15 cellular contexts compared by ENCODE assay signal in genomic region chr12:30990776-30991175, GRCh38.
DNase-seq lines count a peak whose midpoint lies in the region; ATAC-seq and TF ChIP-seq lines count a peak whose summit lies in the region.
"Had no signal": no experiment of that assay in that cellular context is flagged by ENCODE, and none has a peak within 500 bp of the region (broad histone marks: within the 10 kb centered on the region; RNA-seq: fewer than 3 reads in every experiment).

No MANE protein-coding gene starts in this region.

- H2AK9ac ChIP-seq in IMR-90 (replicated peaks; ENCODE audit: low read depth, low read length, poor library complexity), result peak overlapping the region; percentile 48

- intact Hi-C loops in IMR-90 (cut with micrococcal nuclease), result no loop called here

- no peaks in the 10 kb centered on the region for H4K20me1 ChIP-seq in IMR-90 (ENCODE audit: insufficient read depth, low read length)

- no peak for ATAC-seq in IMR-90 (ENCODE audit: low read depth)
- ATAC-seq in GM19023 (IDR thresholded peaks at IDR 0.05; ENCODE audit: unreplicated experiment), result no peak
- ATAC-seq in GM18502 (IDR thresholded peaks at IDR 0.05; ENCODE audit: poor library complexity, unreplicated experiment), result no peak
- ATAC-seq: CD8-positive, alpha-beta T cell had no signal

- H3K79me2 ChIP-seq in parathyroid adenoma, result no peaks in the 10 kb centered on the region

- TF ChIP-seq CTCF in IMR-90 (conservative IDR thresholded peaks at IDR 0.05; ENCODE audit: low read depth, low read length), result no peak
- TF ChIP-seq CTCF in WERI-Rb-1 (IDR thresholded peaks at IDR 0.05; ENCODE audit: low read depth, low read length), result no peak
- TF ChIP-seq CTCF in parathyroid adenoma (IDR thresholded peaks at IDR 0.05), result no peak

- H2AK5ac ChIP-seq in IMR-90 (ENCODE audit: low read depth, low read length), result no peak overlapping the region

- no peak overlapping the region for H3K14ac ChIP-seq in IMR-90 (replicated peaks; ENCODE audit: low read depth, low read length)

- no peak overlapping the region for H3K4ac ChIP-seq in IMR-90 (ENCODE audit: low read depth, low read length)

- H2AFZ ChIP-seq in IMR-90 (replicated peaks; ENCODE audit: low read length, poor library complexity), result no peak overlapping the region
- peak overlapping the region; percentile 80 for H2AFZ ChIP-seq in parathyroid adenoma
- H2AFZ ChIP-seq: GM23248 had no signal

- in situ Hi-C loops in IMR-90 (cut with MboI; ENCODE audit: low sequenced_read_pairs), result no loop called here

- 100% methylated on average over 2 of the region's 3 CpGs; no CpG with 5 or more reads in 1 of the 2 experiments for WGBS in IMR-90 (ENCODE audit: extremely low coverage in 2 of 2, insufficient read length in 1 of 2), 2 experiments

- POLR2A ChIA-PET in IMR-90 (lab: Charles Lee; ENCODE audit: unreplicated experiment), result no interaction called here

- H3K4me1 ChIP-seq in IMR-90 (ENCODE audit: control insufficient read depth, insufficient read depth, low read length), result peaks cover under 1% of the 10 kb centered on the region; the same call in 1 of the 2 replicates
- H3K4me1 ChIP-seq in parathyroid adenoma, result peaks cover 31% of the 10 kb centered on the region

- H3K18ac ChIP-seq in IMR-90 (ENCODE audit: low read depth, low read length), result no peak overlapping the region

- no peak overlapping the region for H2BK20ac ChIP-seq in IMR-90 (ENCODE audit: low read depth, low read length)

- H3K9ac ChIP-seq in IMR-90 (ENCODE audit: low read depth, low read length) (no peak overlapping the region), parathyroid adenoma (no peak overlapping the region)
- H3K9ac ChIP-seq: GM23248 had no signal

- H3K27ac ChIP-seq in IMR-90 (ENCODE audit: insufficient read depth, low read length) (no peak overlapping the region), WERI-Rb-1 (peak overlapping the region; percentile 80), parathyroid adenoma (peak overlapping the region; percentile 73)
- H3K27ac ChIP-seq: GM23248 had no signal

- H3K4me2 ChIP-seq in IMR-90 (ENCODE audit: low read depth, low read length) (no peak overlapping the region), parathyroid adenoma (ENCODE audit: low read length) (no peak overlapping the region)

- no peak overlapping the region for H2BK120ac ChIP-seq in IMR-90 (ENCODE audit: low read depth, low read length)

- H3K27me3 ChIP-seq in IMR-90 (ENCODE audit: control insufficient read depth, insufficient read depth, low read length), result peaks cover 4% of the 10 kb centered on the region; the same call in 1 of the 2 replicates
- no peaks in the 10 kb centered on the region for H3K27me3 ChIP-seq in WERI-Rb-1 (ENCODE audit: insufficient read depth, low read depth, severe bottlenecking)
- H3K27me3 ChIP-seq in parathyroid adenoma (ENCODE audit: control insufficient read depth, insufficient read depth, low read length), result no peaks in the 10 kb centered on the region

- H3K9me3 ChIP-seq in IMR-90 (ENCODE audit: control insufficient read depth, insufficient read depth, low read length), result no peaks in the 10 kb centered on the region
- no peaks in the 10 kb centered on the region for H3K9me3 ChIP-seq in WERI-Rb-1 (ENCODE audit: severe bottlenecking)
- H3K9me3 ChIP-seq in parathyroid adenoma (ENCODE audit: control insufficient read depth, low read length), result no peaks in the 10 kb centered on the region
- H3K9me3 ChIP-seq: Caco-2 had no signal

- H3K36me3 ChIP-seq in IMR-90 (ENCODE audit: control insufficient read depth, insufficient read depth, low read length) (no peaks in the 10 kb centered on the region), WERI-Rb-1 (peaks cover 5% of the 10 kb centered on the region), parathyroid adenoma (ENCODE audit: control insufficient read depth, insufficient read depth, low read length) (no peaks in the 10 kb centered on the region)

- H3K23ac ChIP-seq in IMR-90 (ENCODE audit: low read depth, low read length), result no peak overlapping the region

- H4K91ac ChIP-seq in IMR-90 (ENCODE audit: insufficient read depth, low read depth, low read length), result no peak overlapping the region

- dilution Hi-C loops in IMR-90 (cut with HindIII; ENCODE audit: low sequenced_read_pairs, unreplicated experiment), result no loop called here

- H3K56ac ChIP-seq in IMR-90 (ENCODE audit: extremely low read depth, insufficient read depth, low read length), result no peak overlapping the region

- H3K9me1 ChIP-seq in IMR-90 (ENCODE audit: insufficient read depth, low read length), result peaks cover 2% of the 10 kb centered on the region; the same call in 1 of the 2 replicates

- H2BK15ac ChIP-seq in IMR-90 (ENCODE audit: low read depth, low read length), result no peak overlapping the region

- DNase-seq in NCI-H82 (lab: John Stamatoyannopoulos, UW), result peak; percentile 52
- no peak for DNase-seq in NCI-H82 treated with DMSO at 0.1 percent for 48 hours (lab: John Stamatoyannopoulos, UW; ENCODE audit: unreplicated experiment)
- no peak for DNase-seq in IMR-90
- DNase-seq in WERI-Rb-1, result no peak
- DNase-seq: C1 segment of cervical spinal cord; Caco-2; CD8-positive, alpha-beta T cell; DMS79 treated with DMSO at 0.1 percent for 48 hours; GF-D8; GM23248; H9; HFFc6 had no signal

- no peak for TF ChIP-seq RAD21 in IMR-90 (IDR thresholded peaks at IDR 0.05; ENCODE audit: low read length)

- no peaks in the 10 kb centered on the region for H3K79me1 ChIP-seq in IMR-90 (ENCODE audit: low read depth in 1 of 2, low read length in 2 of 2)

- H2BK5ac ChIP-seq in IMR-90 (ENCODE audit: low read depth, low read length, poor library complexity, severe bottlenecking), result no peak overlapping the region

- H4K5ac ChIP-seq in IMR-90 (ENCODE audit: low read depth, low read length), result no peak overlapping the region

- TF ChIP-seq POLR2A in IMR-90 (IDR thresholded peaks at IDR 0.05; ENCODE audit: low read depth, low read length), result no peak

- no TSS peak for BruUV-seq in IMR-90 (replicated peaks; lab: Mats Ljungman, UMichigan)

- H4K8ac ChIP-seq in IMR-90 (ENCODE audit: low read depth in 2 of 2, low read length in 2 of 2), result no peak overlapping the region

- CTCF ChIA-PET in IMR-90 (lab: Yijun Ruan, JAX), result no interaction called here

- H3K4me3 ChIP-seq in IMR-90 (ENCODE audit: insufficient read depth, low read depth, low read length), result no peak overlapping the region
- no peak overlapping the region for H3K4me3 ChIP-seq in WERI-Rb-1 (ENCODE audit: low read depth, low read length)
- no peak overlapping the region for H3K4me3 ChIP-seq in parathyroid adenoma (ENCODE audit: low read depth, low read length)
- H3K4me3 ChIP-seq: GM23248 had no signal

TF ChIP-seq in IMR-90, 13 proteins besides CTCF, POLR2A, EP300 and RAD21:
- TF ChIP-seq ELK1 (IDR thresholded peaks at IDR 0.05; ENCODE audit: borderline replicate concordance, low read depth, low read length) (no peak), CHD1 (IDR thresholded peaks at IDR 0.05; ENCODE audit: low read depth, low read length) (no peak), BHLHE40 (IDR thresholded peaks at IDR 0.05; ENCODE audit: low read depth, low read length) (no peak), NFE2L2 (IDR thresholded peaks at IDR 0.05; ENCODE audit: low read depth, low read length) (no peak), FOS (IDR thresholded peaks at IDR 0.05; ENCODE audit: low read depth, low read length) (no peak), USF2 (IDR thresholded peaks at IDR 0.05; ENCODE audit: low read depth, low read length) (no peak), CEBPB (IDR thresholded peaks at IDR 0.05; ENCODE audit: low read depth, low read length) (no peak), RCOR1 (IDR thresholded peaks at IDR 0.05; ENCODE audit: insufficient replicate concordance, low read length) (no peak), MXI1 (IDR thresholded peaks at IDR 0.05; ENCODE audit: borderline replicate concordance, low read depth, low read length) (no peak), RFX5 (IDR thresholded peaks at IDR 0.05; ENCODE audit: low read depth, low read length) (no peak), SMC3 (IDR thresholded peaks at IDR 0.05; ENCODE audit: low read depth, low read length) (no peak), MAFK (IDR thresholded peaks at IDR 0.05; ENCODE audit: low read depth, low read length) (no peak), MAZ (IDR thresholded peaks at IDR 0.05; ENCODE audit: borderline replicate concordance, low read depth, low read length) (no peak)
